In genomic region chr5:168575391-168576372, GRCh38 we compare ENCODE assay signal across 1 cellular context.
TF ChIP-seq lines count a peak whose summit lies in the region.

No MANE protein-coding gene starts in this region.

TF ChIP-seq in GM23338, 12 proteins besides CTCF, POLR2A, EP300 and RAD21 (continued from another document):
- TF ChIP-seq ZNF462 (CRISPR knock-in tag; IDR thresholded peaks at IDR 0.05) (no peak), ETS1 (IDR thresholded peaks at IDR 0.05) (no peak), REST (IDR thresholded peaks at IDR 0.05; ENCODE audit: unreplicated experiment) (no peak)
